Comparison of ENCODE assay signal across 7 cellular contexts in the genomic region with DNA sequence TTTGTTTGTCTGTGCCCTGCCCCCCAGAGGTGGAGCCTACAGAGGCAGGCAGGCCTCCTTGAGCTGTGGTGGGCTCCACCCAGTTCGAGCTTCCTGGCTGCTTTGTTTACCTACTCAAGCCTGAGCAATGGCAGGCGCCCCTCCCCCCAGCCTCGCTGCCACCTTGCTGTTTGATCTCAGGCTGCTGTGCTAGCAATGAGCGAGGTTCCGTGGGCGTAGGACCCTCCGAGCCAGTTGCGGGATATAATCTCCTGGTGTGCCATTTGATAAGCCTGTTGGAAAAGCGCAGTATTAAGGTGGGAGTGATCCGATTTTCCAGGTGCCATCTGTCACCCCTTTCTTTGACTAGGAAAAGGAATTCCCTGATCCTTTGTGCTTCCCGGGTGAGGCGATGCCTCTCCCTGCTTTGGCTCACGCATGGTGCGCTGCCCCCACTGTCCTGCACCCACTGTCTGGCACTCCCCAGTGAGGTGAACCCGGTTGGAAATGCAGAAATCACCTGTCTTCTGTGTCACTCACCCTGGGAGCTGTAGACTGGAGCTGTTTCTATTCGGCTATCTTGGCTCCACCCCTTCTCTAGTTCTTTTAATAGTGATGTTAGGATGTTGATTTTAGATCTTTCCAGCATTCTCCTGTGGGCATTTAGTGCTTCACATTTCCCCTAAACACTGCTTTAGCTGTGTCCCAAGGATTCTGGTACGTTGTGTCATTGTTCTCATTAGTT.
A peak's percentile ranks its signal among the peaks of the same experiment; 100 is the strongest.
DNase-seq lines count a peak whose midpoint lies in the region; TF ChIP-seq lines count a peak whose summit lies in the region.
"Not testable (repeated sequence)": the region's sequence is repeated elsewhere in the genome, so short reads cannot be mapped to it uniquely, and the experiment has no call there.

No MANE protein-coding gene starts in this region.

- not testable (repeated sequence) for H3K4me3 Mint-ChIP-seq in Caco-2 (ENCODE audit: unreplicated experiment)

- H3K9me3 Mint-ChIP-seq in Caco-2 (ENCODE audit: unreplicated experiment): peaks cover 30% of the 10 kb centered on the region

- DNase-seq in Caco-2 (peak; percentile 38 to 45), NCI-H526 treated with DMSO at 0.1 percent for 48 hours (lab: John Stamatoyannopoulos, UW) (peak; percentile 12), Peyer's patch (peak in 2 of 3 donors; percentile 50 to 62), cerebellar cortex (ENCODE audit: low spot score) (peak; percentile 20)
- DNase-seq in H7; LNCaP clone FGC (ENCODE audit: low read depth): not testable (repeated sequence)

- H3K36me3 Mint-ChIP-seq in Caco-2 (ENCODE audit: insufficient read depth, unreplicated experiment): not testable (repeated sequence)

- not testable (repeated sequence) for BruUV-seq in Caco-2 (replicated peaks; lab: Mats Ljungman, UMichigan)

- H3K4me1 Mint-ChIP-seq in Caco-2 (ENCODE audit: low read depth, unreplicated experiment): peaks cover 17% of the 10 kb centered on the region

- H3K27me3 ChIP-seq in Caco-2 (replicated peaks; ENCODE audit: control insufficient read depth, insufficient read depth, low read length); H7 (ENCODE audit: control insufficient read depth, insufficient read depth, low read length); Peyer's patch; mucosa of stomach (ENCODE audit: control insufficient read depth, insufficient read depth, low read length): not testable (repeated sequence)

- not testable (repeated sequence) for TF ChIP-seq POLR2A in Peyer's patch (IDR thresholded peaks at IDR 0.05)

- H3K4me1 ChIP-seq in Caco-2; Peyer's patch; mucosa of stomach (ENCODE audit: control insufficient read depth, insufficient read depth, low read length): not testable (repeated sequence)

- H3K36me3 ChIP-seq in Caco-2 (ENCODE audit: control insufficient read depth, insufficient read depth, low read length); H7 (replicated peaks; ENCODE audit: control insufficient read depth, insufficient read depth, low read length); Peyer's patch; mucosa of stomach (ENCODE audit: control insufficient read depth, insufficient read depth, low read length): not testable (repeated sequence)

- POLR2A ChIA-PET in Caco-2 (lab: Charles Lee): not testable (repeated sequence)

- H3K9ac ChIP-seq in mucosa of stomach (ENCODE audit: low read length): peak overlapping the region; percentile 70

- not testable (repeated sequence) for H3K4me3 ChIP-seq in Caco-2 (ENCODE audit: low read depth, low read length)
- H3K4me3 ChIP-seq in H7 (ENCODE audit: insufficient read depth, low read depth, low read length): peak overlapping the region; percentile 27; the same call in 1 of the 2 replicates
- H3K4me3 ChIP-seq in LNCaP clone FGC (ENCODE audit: low read depth, low read length): peak overlapping the region; percentile 48
- H3K4me3 ChIP-seq in Peyer's patch: peak overlapping the region in 2 of 4 donors; percentile 32
- H3K4me3 ChIP-seq in mucosa of stomach (ENCODE audit: low read length): peak overlapping the region; percentile 84

- peak overlapping the region in 1 of 4 donors; percentile 16 for H3K27ac ChIP-seq in Peyer's patch

- intact Hi-C loops in Caco-2 (cut with micrococcal nuclease; ENCODE audit: unreplicated experiment): not testable (repeated sequence)

- CTCF ChIA-PET in Caco-2 (lab: Charles Lee): not testable (repeated sequence)

- H3K9me3 ChIP-seq in Caco-2; Peyer's patch; mucosa of stomach (ENCODE audit: control insufficient read depth, low read length): not testable (repeated sequence)

- not testable (repeated sequence) for TF ChIP-seq CTCF in Caco-2 (IDR thresholded peaks at IDR 0.05; ENCODE audit: insufficient read depth in 1 of 2, low read depth in 1 of 2, low read length in 1 of 2, severe bottlenecking in 1 of 2, unreplicated experiment in 1 of 2); LNCaP clone FGC (IDR thresholded peaks at IDR 0.05; ENCODE audit: control insufficient read depth, extremely low read depth, insufficient read depth); Peyer's patch (IDR thresholded peaks at IDR 0.05)

- not testable (repeated sequence) for H3K27ac Mint-ChIP-seq in Caco-2 (ENCODE audit: unreplicated experiment)

- H3K27me3 Mint-ChIP-seq in Caco-2 (ENCODE audit: insufficient read depth, unreplicated experiment): not testable (repeated sequence)
